19 cellular contexts compared by ENCODE assay signal in the genomic region with DNA sequence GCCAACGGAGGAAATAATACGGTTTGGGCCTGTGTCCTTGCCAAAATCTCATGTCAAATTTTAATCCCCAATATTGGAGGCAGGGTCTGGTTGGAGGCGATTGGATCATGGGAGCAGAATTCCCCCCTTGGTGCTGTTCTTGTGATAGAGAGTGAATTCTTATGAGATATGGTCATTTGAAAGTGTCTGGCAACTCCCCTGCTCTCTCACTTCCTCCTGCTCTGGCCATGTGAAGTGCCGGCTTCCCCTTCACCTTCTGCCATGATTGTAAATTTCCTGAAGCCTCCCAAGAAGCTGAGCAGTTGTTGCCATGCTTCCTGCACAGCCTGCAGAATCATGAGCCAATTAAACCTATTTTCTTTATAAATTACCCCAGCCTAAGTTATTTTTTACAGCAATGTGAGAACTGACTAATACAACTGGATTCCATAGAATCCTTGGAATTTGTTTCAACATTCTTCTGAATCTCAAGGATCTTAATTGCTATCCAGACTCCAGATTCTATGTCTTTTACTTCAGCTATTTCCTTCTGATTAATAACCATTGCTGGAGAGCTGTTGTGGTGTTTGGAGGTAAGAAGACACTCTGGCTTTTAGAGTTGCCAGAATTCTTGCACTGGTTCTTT.
DNase-seq lines count a peak whose midpoint lies in the region; ATAC-seq and TF ChIP-seq lines count a peak whose summit lies in the region.
"Had no signal": no experiment of that assay in that cellular context is flagged by ENCODE, and none has a peak within 500 bp of the region (broad histone marks: within the 10 kb centered on the region; RNA-seq: fewer than 3 reads in every experiment).

No MANE protein-coding gene starts in this region.

- DNase-seq in EL: peak; percentile 49
- DNase-seq in MG63: peak; percentile 45
- no peak for DNase-seq in chondrocyte (ENCODE audit: low spot score)
- DNase-seq in globus pallidus (ENCODE audit: low spot score): no peak
- DNase-seq in OCI-M1 (lab: John Stamatoyannopoulos, UW): no peak
- no peak for DNase-seq in DMS153 treated with DMSO at 0.1 percent for 48 hours (lab: John Stamatoyannopoulos, UW; ENCODE audit: unreplicated experiment)
- DNase-seq: activated CD4-positive, alpha-beta memory T cell treated with anti-CD3 and anti-CD28 coated beads for 36 hours; body of pancreas; effector CD8-positive, alpha-beta T cell; heart right ventricle; left ventricle myocardium inferior; NCI-H1105 treated with DMSO at 0.1 percent for 48 hours; NCI-H510A had no signal

- no peak for ATAC-seq in HG03521 (IDR thresholded peaks at IDR 0.05; ENCODE audit: unreplicated experiment)
- ATAC-seq: activated T-helper 17 cell treated with anti-CD3 and anti-CD28 coated beads, Interleukin-2, amount 50 U/mL, for 72 hours; body of pancreas; heart right ventricle; Panc1 had no signal

- H3K4me3 ChIP-seq in MG63: no peak overlapping the region
- H3K4me3 ChIP-seq in mesodermal cell (ENCODE audit: extremely low read depth, insufficient read depth, low read length, poor library complexity, severe bottlenecking): no peak overlapping the region
- H3K4me3 ChIP-seq: body of pancreas, HAP-1, heart right ventricle, left ventricle myocardium inferior had no signal

- H3K9me3 ChIP-seq in MG63 (peaks cover 2% of the 10 kb centered on the region; the same call in 1 of the 2 replicates), mesodermal cell (ENCODE audit: control insufficient read depth, low read length) (peaks cover 23% of the 10 kb centered on the region)
- H3K9me3 ChIP-seq: body of pancreas, HAP-1, left ventricle myocardium inferior had no signal

- H3K27ac ChIP-seq in mesodermal cell (ENCODE audit: low read depth, low read length, severe bottlenecking): peak overlapping the region; percentile 90
- H3K27ac ChIP-seq: body of pancreas, heart right ventricle, left ventricle myocardium inferior had no signal

- 80 to 92% methylated on average over 1 of the region's 4 CpGs for WGBS in mesodermal cell (ENCODE audit: insufficient coverage in 2 of 2), 2 experiments

- H3K9me3 Mint-ChIP-seq in chondrocyte (ENCODE audit: low read depth): peaks cover 8% of the 10 kb centered on the region

- peaks cover 2% of the 10 kb centered on the region for H3K36me3 Mint-ChIP-seq in chondrocyte (ENCODE audit: low read depth)
- H3K36me3 Mint-ChIP-seq: activated CD4-positive, alpha-beta memory T cell treated with anti-CD3 and anti-CD28 coated beads for 36 hours; CD14-positive monocyte had no signal

- TF ChIP-seq CTCF in chondrocyte (IDR thresholded peaks at IDR 0.05): no peak

- H3K27me3 Mint-ChIP-seq in chondrocyte (ENCODE audit: low read depth): no peaks in the 10 kb centered on the region
- H3K27me3 Mint-ChIP-seq: activated CD4-positive, alpha-beta memory T cell treated with anti-CD3 and anti-CD28 coated beads for 36 hours; activated T-helper 17 cell treated with anti-CD3 and anti-CD28 coated beads, Interleukin-2, amount 50 U/mL, for 72 hours had no signal

- H3K27me3 ChIP-seq in MG63: no peaks in the 10 kb centered on the region
- H3K27me3 ChIP-seq: body of pancreas, heart right ventricle had no signal

- H3K36me3 ChIP-seq in MG63: no peaks in the 10 kb centered on the region
- no peaks in the 10 kb centered on the region for H3K36me3 ChIP-seq in mesodermal cell (ENCODE audit: control insufficient read depth, insufficient read depth, low read length)
- H3K36me3 ChIP-seq: HAP-1, heart right ventricle, left ventricle myocardium inferior had no signal

- no peak overlapping the region for H3K4me3 Mint-ChIP-seq in chondrocyte (ENCODE audit: unreplicated experiment)
- H3K4me3 Mint-ChIP-seq: activated CD4-positive, alpha-beta memory T cell treated with anti-CD3 and anti-CD28 coated beads for 36 hours; activated T-helper 17 cell treated with anti-CD3 and anti-CD28 coated beads, Interleukin-2, amount 50 U/mL, for 72 hours; CD14-positive monocyte had no signal

- H3K4me1 Mint-ChIP-seq in chondrocyte (ENCODE audit: low read depth): peaks cover 17% of the 10 kb centered on the region
- H3K4me1 Mint-ChIP-seq: activated T-helper 17 cell treated with anti-CD3 and anti-CD28 coated beads, Interleukin-2, amount 50 U/mL, for 72 hours; CD14-positive monocyte had no signal

- H3K27ac Mint-ChIP-seq in chondrocyte (ENCODE audit: unreplicated experiment): peak overlapping the region; percentile 76
- H3K27ac Mint-ChIP-seq: activated CD4-positive, alpha-beta memory T cell treated with anti-CD3 and anti-CD28 coated beads for 36 hours; activated T-helper 17 cell treated with anti-CD3 and anti-CD28 coated beads, Interleukin-2, amount 50 U/mL, for 72 hours; CD14-positive monocyte had no signal

- H3K4me1 ChIP-seq in mesodermal cell (ENCODE audit: control insufficient read depth, insufficient read depth, low read length, poor library complexity, severe bottlenecking): peaks cover 13% of the 10 kb centered on the region
- H3K4me1 ChIP-seq: body of pancreas, HAP-1, heart right ventricle, left ventricle myocardium inferior had no signal

Comparison
In these comparisons a context has a peak if more than half of its experiments do, and no peak if none do; other contexts are left out.
1. DNase-seq: peak in EL (single experiment) and MG63 (single experiment); none in chondrocyte (single experiment), globus pallidus (single experiment), OCI-M1 (single experiment) and DMS153 treated with DMSO at 0.1 percent for 48 hours (single experiment).